Comparison of ENCODE assay signal across 13 cellular contexts in genomic region chr2:127397568-127398238, GRCh38. TPM values are rescaled to one million over a fixed set of nuclear protein-coding genes. Genes with fewer than 3 reads are reported as not detected.
DNase-seq lines count a peak whose midpoint lies in the region; ATAC-seq, FAIRE-seq and TF ChIP-seq lines count a peak whose summit lies in the region.
"Had no signal": no experiment of that assay in that cellular context is flagged by ENCODE, and none has a peak within 500 bp of the region (broad histone marks: within the 10 kb centered on the region; RNA-seq: fewer than 3 reads in every experiment).

No MANE protein-coding gene starts in this region.

- peak overlapping the region; percentile 82 for H3K27ac ChIP-seq in psoas muscle
- H3K27ac ChIP-seq: neural progenitor cell had no signal

- 42 to 67% (median 42%) methylated on average over 9 of the region's 9 CpGs for WGBS in psoas muscle, 3 donors

- no peaks in the 10 kb centered on the region for H3K27me3 Mint-ChIP-seq in dendritic cell treated with granulocyte-macrophage colony-stimulating factor and Interleukin-4, amounts not matched to agents 40 ng/mL and 50 ng/mL, for 4 days
- H3K27me3 Mint-ChIP-seq: CD4-positive, alpha-beta T cell had no signal

- no peaks in the 10 kb centered on the region for H3K9me3 ChIP-seq in psoas muscle

- TF ChIP-seq CTCF in psoas muscle (IDR thresholded peaks at IDR 0.05): no peak

- H3K27me3 ChIP-seq in psoas muscle (ENCODE audit: insufficient read depth in 3 of 3, low read length in 2 of 3): no peaks in the 10 kb centered on the region
- H3K27me3 ChIP-seq: neural progenitor cell had no signal

- H3K4me3 ChIP-seq in psoas muscle: no peak overlapping the region
- H3K4me3 ChIP-seq: neural progenitor cell had no signal

- ATAC-seq in GM18868 (IDR thresholded peaks at IDR 0.05; ENCODE audit: unreplicated experiment) (peak; percentile 4), HG03354 (IDR thresholded peaks at IDR 0.05; ENCODE audit: poor library complexity, severe bottlenecking, unreplicated experiment) (peak; percentile 15), psoas muscle (peak; percentile 55 to 76 (median 62)), HG02981 (IDR thresholded peaks at IDR 0.05; ENCODE audit: unreplicated experiment) (no peak), HG02970 (IDR thresholded peaks at IDR 0.05; ENCODE audit: low FRiP score, unreplicated experiment) (no peak)

- H3K9me3 Mint-ChIP-seq in dendritic cell treated with granulocyte-macrophage colony-stimulating factor and Interleukin-4, amounts not matched to agents 40 ng/mL and 50 ng/mL, for 4 days: peaks cover 6% of the 10 kb centered on the region
- H3K9me3 Mint-ChIP-seq: activated CD4-positive, alpha-beta memory T cell treated with anti-CD3 and anti-CD28 coated beads, Interleukin-2, amount 10 ng/mL, durations not matched to agents 7 days and 5 days; CD4-positive, alpha-beta T cell had no signal

- no peaks in the 10 kb centered on the region for H3K36me3 ChIP-seq in psoas muscle (ENCODE audit: insufficient read depth in 1 of 2, low read depth in 1 of 2)
- H3K36me3 ChIP-seq: neural progenitor cell had no signal

- peaks cover 42% of the 10 kb centered on the region for H3K4me1 Mint-ChIP-seq in dendritic cell treated with granulocyte-macrophage colony-stimulating factor and Interleukin-4, amounts not matched to agents 40 ng/mL and 50 ng/mL, for 4 days (ENCODE audit: low read depth)

- H3K36me3 Mint-ChIP-seq in dendritic cell treated with granulocyte-macrophage colony-stimulating factor and Interleukin-4, amounts not matched to agents 40 ng/mL and 50 ng/mL, for 4 days (ENCODE audit: low read depth): no peaks in the 10 kb centered on the region
- H3K36me3 Mint-ChIP-seq: neural progenitor cell had no signal

- DNase-seq in psoas muscle (peak in 1 of 2 donors; percentile 67), RCC 7860 (ENCODE audit: low spot score) (no peak), SHP77 (lab: John Stamatoyannopoulos, UW) (no peak)
- DNase-seq: activated naive CD4-positive, alpha-beta T cell treated with anti-CD3 and anti-CD28 coated beads, Interleukin-2, amount 50 U/mL, for 16 hours; NCI-H2081 treated with DMSO at 0.1 percent for 48 hours had no signal

- H3K4me3 Mint-ChIP-seq in dendritic cell treated with granulocyte-macrophage colony-stimulating factor and Interleukin-4, amounts not matched to agents 40 ng/mL and 50 ng/mL, for 4 days: peak overlapping the region; percentile 17
- H3K4me3 Mint-ChIP-seq: activated CD4-positive, alpha-beta memory T cell treated with anti-CD3 and anti-CD28 coated beads, Interleukin-2, amount 10 ng/mL, durations not matched to agents 7 days and 5 days; CD4-positive, alpha-beta T cell; neural progenitor cell had no signal

- peak overlapping the region; percentile 88 for H3K27ac Mint-ChIP-seq in dendritic cell treated with granulocyte-macrophage colony-stimulating factor and Interleukin-4, amounts not matched to agents 40 ng/mL and 50 ng/mL, for 4 days
- H3K27ac Mint-ChIP-seq: CD4-positive, alpha-beta T cell; neural progenitor cell had no signal

- intact Hi-C loops in dendritic cell treated with granulocyte-macrophage colony-stimulating factor and Interleukin-4, amounts not matched to agents 40 ng/mL and 50 ng/mL, for 4 days (cut with micrococcal nuclease): no loop called here
- intact Hi-C loops in psoas muscle (cut with DNase I): no loop called here

- FAIRE-seq in RCC 7860 (lab: Jason Lieb, UNC): no peak

- H3K4me1 ChIP-seq in psoas muscle: peaks cover 32% of the 10 kb centered on the region
- H3K4me1 ChIP-seq: neural progenitor cell had no signal

RNA-seq across cellular contexts. Expression of gene MAP3K2, which starts 9.9 kb away (rescaled TPM):
- total RNA-seq in psoas muscle: 10 to 100 TPM; 25.9 to 37.1 (median 30.9) TPM
- polyA plus RNA-seq in psoas muscle: 10 to 100 TPM in 1 of 3 donors, 1 to 10 TPM in 2; 4.2 to 11.7 (median 7.2) TPM

RNA-seq across cellular contexts. Expression of gene PROC, which starts 20.5 kb away (rescaled TPM):
- total RNA-seq in psoas muscle: under 1 TPM in 1 of 4 donors, not detected in 3; 0.60 TPM
- under 1 TPM in 1 of 3 donors, not detected in 2; 0.05 TPM for polyA plus RNA-seq in psoas muscle
- total RNA-seq: activated CD4-positive, alpha-beta memory T cell treated with anti-CD3 and anti-CD28 coated beads, Interleukin-2, amount 10 ng/mL, durations not matched to agents 7 days and 5 days had no signal

Comparison
In these comparisons a context has a peak if more than half of its experiments do, and no peak if none do; other contexts are left out.
1. ATAC-seq: peak in GM18868 (single experiment), HG03354 (single experiment) and psoas muscle (4 of 4); none in HG02981 (single experiment) and HG02970 (single experiment).